In genomic region chr3:5376761-5377160, GRCh38 we compare ENCODE assay signal across 14 cellular contexts.
DNase-seq lines count a peak whose midpoint lies in the region; ATAC-seq and TF ChIP-seq lines count a peak whose summit lies in the region.
"Had no signal": no experiment of that assay in that cellular context is flagged by ENCODE, and none has a peak within 500 bp of the region (broad histone marks: within the 10 kb centered on the region; RNA-seq: fewer than 3 reads in every experiment).

No MANE protein-coding gene starts in this region.

- H3K4me1 Mint-ChIP-seq in WTC11 (peaks cover 7% of the 10 kb centered on the region; the same call in 1 of the 2 replicates), memory B cell (peaks cover 6% of the 10 kb centered on the region)

- in situ Hi-C loops in GM13976 (cut with MboI; ENCODE audit: low sequenced_read_pairs, unreplicated experiment): no loop called here

- H3K36me3 ChIP-seq in lower lobe of right lung: no peaks in the 10 kb centered on the region
- H3K36me3 ChIP-seq in tibial artery: no peaks in the 10 kb centered on the region
- H3K36me3 ChIP-seq: cardiac muscle cell had no signal

- no peak overlapping the region for H3K27ac ChIP-seq in lower lobe of right lung
- H3K27ac ChIP-seq in tibial artery: no peak overlapping the region
- H3K27ac ChIP-seq: cardiac muscle cell had no signal

- TF ChIP-seq CTCF in WTC11 (IDR thresholded peaks at IDR 0.05) (no peak), lower lobe of right lung (IDR thresholded peaks at IDR 0.05) (no peak), GM13976 (IDR thresholded peaks at IDR 0.05; ENCODE audit: borderline replicate concordance, control extremely low read depth, extremely low read depth, insufficient read depth, missing control alignments) (no peak), tibial artery (IDR thresholded peaks at IDR 0.05) (no peak)

- H3K4me3 Mint-ChIP-seq in WTC11 (no peak overlapping the region), memory B cell (peak overlapping the region; percentile 43)

- H3K36me3 Mint-ChIP-seq in WTC11: peaks cover 41% of the 10 kb centered on the region
- peaks cover 14% of the 10 kb centered on the region for H3K36me3 Mint-ChIP-seq in memory B cell

- ATAC-seq in WTC11 (peak; percentile 88), memory B cell (ENCODE audit: low read depth) (peak; percentile 98), lower lobe of right lung (no peak)

- H3K4me3 ChIP-seq in lower lobe of right lung: no peak overlapping the region
- no peak overlapping the region for H3K4me3 ChIP-seq in tibial artery
- H3K4me3 ChIP-seq: cardiac muscle cell had no signal

- intact Hi-C loops in lower lobe of right lung (cut with DNase I): no loop called here
- intact Hi-C loops in tibial artery (cut with DNase I; ENCODE audit: low total_unique reads): no loop called here

- POLR2A ChIA-PET in WTC11 (lab: Charles Lee): no interaction called here

- H3K9me3 Mint-ChIP-seq in WTC11: peaks cover 85% of the 10 kb centered on the region
- H3K9me3 Mint-ChIP-seq in memory B cell: peaks cover 14% of the 10 kb centered on the region

- peaks cover 3% of the 10 kb centered on the region for H3K27me3 Mint-ChIP-seq in WTC11 (ENCODE audit: low read depth)
- H3K27me3 Mint-ChIP-seq in memory B cell: no peaks in the 10 kb centered on the region

- H3K9me3 ChIP-seq in lower lobe of right lung: peaks cover 5% of the 10 kb centered on the region
- peaks cover 0 to 6% (median 0%) of the 10 kb centered on the region in 3 donors for H3K9me3 ChIP-seq in tibial artery

- DNase-seq in DMS153 treated with DMSO at 0.1 percent for 48 hours (lab: John Stamatoyannopoulos, UW; ENCODE audit: unreplicated experiment) (peak; percentile 41), NCI-H2029 treated with DMSO at 0.1 percent for 48 hours (lab: John Stamatoyannopoulos, UW) (peak; percentile 73), WTC11 (ENCODE audit: low spot score) (peak; percentile 29), memory B cell (ENCODE audit: low spot score in 2 of 2) (peak; percentile 14 to 15), lower lobe of right lung (no peak), GM13976 (ENCODE audit: low spot score) (no peak), tibial artery (no peak), glomerular visceral epithelial cell (ENCODE audit: extremely low spot score) (no peak)
- DNase-seq: activated naive CD4-positive, alpha-beta T cell treated with anti-CD3 and anti-CD28 coated beads, Interleukin-2, amount 50 U/mL, for 16 hours; DMS79; kidney glomerular epithelial cell; NCI-H1105 treated with DMSO at 0.1 percent for 48 hours; stimulated activated CD4-positive, alpha-beta T cell treated with anti-CD3 and anti-CD28 coated beads, Interleukin-2, amount 100 ng/mL, for 24 hours had no signal

- H3K4me1 ChIP-seq in lower lobe of right lung: no peaks in the 10 kb centered on the region
- no peaks in the 10 kb centered on the region for H3K4me1 ChIP-seq in tibial artery

- CTCF ChIA-PET in WTC11 (lab: Charles Lee): no interaction called here

- H3K27ac Mint-ChIP-seq in WTC11 (no peak overlapping the region), memory B cell (peak overlapping the region; percentile 40)

- no peaks in the 10 kb centered on the region for H3K27me3 ChIP-seq in lower lobe of right lung (ENCODE audit: low read depth)
- no peaks in the 10 kb centered on the region for H3K27me3 ChIP-seq in tibial artery
- H3K27me3 ChIP-seq: cardiac muscle cell had no signal

TF ChIP-seq in WTC11, 78 proteins besides CTCF, POLR2A, EP300 and RAD21:
- TF ChIP-seq FOXK1 (CRISPR knock-in tag; IDR thresholded peaks at IDR 0.05) (0 out of 2 replicates have a peak, but pooled peaks have one; percentile 20), ZNF138 (CRISPR knock-in tag; conservative IDR thresholded peaks at IDR 0.05) (no peak)

Comparison
In these comparisons a context has a peak if more than half of its experiments do, and no peak if none do; other contexts are left out.
1. DNase-seq: peak in DMS153 treated with DMSO at 0.1 percent for 48 hours (single experiment), NCI-H2029 treated with DMSO at 0.1 percent for 48 hours (single experiment), WTC11 (single experiment) and memory B cell (2 of 2); none in lower lobe of right lung (single experiment), GM13976 (single experiment), tibial artery (0 of 2) and glomerular visceral epithelial cell (single experiment).
2. ATAC-seq: peak in WTC11 (single experiment) and memory B cell (single experiment); none in lower lobe of right lung (0 of 2).